In the genomic region with DNA sequence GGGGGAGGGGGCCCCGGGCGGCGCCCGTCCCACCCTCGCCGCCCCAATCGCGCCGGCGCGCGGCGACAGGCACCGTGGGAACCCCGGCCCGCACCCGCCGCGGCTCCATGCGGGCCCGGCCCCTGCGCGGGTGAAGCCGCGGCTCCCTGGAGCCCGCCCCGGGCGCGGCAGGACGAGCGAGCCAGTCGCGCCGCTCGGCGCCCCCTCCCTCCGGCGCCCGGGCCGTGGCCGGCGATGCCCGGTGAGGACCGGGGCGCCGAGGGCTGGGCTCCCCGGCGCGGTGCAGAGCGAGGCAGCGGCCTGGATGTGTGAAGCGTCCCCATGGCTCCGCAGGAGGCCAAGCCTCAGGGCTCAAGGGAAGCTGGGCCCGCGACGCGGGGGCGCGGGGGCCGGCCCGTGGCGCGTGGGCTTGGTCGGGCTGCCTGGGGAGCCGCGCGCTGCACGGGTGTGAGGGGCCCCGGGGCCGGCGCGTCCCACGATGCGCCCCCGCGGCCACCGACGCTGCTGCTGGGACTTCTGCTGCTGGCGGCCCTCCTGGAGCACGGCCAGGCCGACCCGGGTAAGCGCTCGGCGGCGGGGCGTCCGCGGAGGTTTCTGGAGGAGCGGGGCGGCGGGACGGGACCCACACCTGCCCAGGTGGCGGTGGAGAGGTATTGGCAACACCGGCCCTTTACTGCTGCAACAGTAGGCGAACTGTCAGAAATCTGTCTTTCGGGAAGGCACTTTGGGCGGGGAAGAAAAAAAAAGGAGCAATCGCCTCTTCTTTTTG, we compare ENCODE assay signal across 1 cellular context.
TF ChIP-seq lines count a peak whose summit lies in the region.

No MANE protein-coding gene starts in this region.

TF ChIP-seq in GM23338, 12 proteins besides CTCF, POLR2A, EP300 and RAD21 (continued from another document):
- TF ChIP-seq, protein P1, sequence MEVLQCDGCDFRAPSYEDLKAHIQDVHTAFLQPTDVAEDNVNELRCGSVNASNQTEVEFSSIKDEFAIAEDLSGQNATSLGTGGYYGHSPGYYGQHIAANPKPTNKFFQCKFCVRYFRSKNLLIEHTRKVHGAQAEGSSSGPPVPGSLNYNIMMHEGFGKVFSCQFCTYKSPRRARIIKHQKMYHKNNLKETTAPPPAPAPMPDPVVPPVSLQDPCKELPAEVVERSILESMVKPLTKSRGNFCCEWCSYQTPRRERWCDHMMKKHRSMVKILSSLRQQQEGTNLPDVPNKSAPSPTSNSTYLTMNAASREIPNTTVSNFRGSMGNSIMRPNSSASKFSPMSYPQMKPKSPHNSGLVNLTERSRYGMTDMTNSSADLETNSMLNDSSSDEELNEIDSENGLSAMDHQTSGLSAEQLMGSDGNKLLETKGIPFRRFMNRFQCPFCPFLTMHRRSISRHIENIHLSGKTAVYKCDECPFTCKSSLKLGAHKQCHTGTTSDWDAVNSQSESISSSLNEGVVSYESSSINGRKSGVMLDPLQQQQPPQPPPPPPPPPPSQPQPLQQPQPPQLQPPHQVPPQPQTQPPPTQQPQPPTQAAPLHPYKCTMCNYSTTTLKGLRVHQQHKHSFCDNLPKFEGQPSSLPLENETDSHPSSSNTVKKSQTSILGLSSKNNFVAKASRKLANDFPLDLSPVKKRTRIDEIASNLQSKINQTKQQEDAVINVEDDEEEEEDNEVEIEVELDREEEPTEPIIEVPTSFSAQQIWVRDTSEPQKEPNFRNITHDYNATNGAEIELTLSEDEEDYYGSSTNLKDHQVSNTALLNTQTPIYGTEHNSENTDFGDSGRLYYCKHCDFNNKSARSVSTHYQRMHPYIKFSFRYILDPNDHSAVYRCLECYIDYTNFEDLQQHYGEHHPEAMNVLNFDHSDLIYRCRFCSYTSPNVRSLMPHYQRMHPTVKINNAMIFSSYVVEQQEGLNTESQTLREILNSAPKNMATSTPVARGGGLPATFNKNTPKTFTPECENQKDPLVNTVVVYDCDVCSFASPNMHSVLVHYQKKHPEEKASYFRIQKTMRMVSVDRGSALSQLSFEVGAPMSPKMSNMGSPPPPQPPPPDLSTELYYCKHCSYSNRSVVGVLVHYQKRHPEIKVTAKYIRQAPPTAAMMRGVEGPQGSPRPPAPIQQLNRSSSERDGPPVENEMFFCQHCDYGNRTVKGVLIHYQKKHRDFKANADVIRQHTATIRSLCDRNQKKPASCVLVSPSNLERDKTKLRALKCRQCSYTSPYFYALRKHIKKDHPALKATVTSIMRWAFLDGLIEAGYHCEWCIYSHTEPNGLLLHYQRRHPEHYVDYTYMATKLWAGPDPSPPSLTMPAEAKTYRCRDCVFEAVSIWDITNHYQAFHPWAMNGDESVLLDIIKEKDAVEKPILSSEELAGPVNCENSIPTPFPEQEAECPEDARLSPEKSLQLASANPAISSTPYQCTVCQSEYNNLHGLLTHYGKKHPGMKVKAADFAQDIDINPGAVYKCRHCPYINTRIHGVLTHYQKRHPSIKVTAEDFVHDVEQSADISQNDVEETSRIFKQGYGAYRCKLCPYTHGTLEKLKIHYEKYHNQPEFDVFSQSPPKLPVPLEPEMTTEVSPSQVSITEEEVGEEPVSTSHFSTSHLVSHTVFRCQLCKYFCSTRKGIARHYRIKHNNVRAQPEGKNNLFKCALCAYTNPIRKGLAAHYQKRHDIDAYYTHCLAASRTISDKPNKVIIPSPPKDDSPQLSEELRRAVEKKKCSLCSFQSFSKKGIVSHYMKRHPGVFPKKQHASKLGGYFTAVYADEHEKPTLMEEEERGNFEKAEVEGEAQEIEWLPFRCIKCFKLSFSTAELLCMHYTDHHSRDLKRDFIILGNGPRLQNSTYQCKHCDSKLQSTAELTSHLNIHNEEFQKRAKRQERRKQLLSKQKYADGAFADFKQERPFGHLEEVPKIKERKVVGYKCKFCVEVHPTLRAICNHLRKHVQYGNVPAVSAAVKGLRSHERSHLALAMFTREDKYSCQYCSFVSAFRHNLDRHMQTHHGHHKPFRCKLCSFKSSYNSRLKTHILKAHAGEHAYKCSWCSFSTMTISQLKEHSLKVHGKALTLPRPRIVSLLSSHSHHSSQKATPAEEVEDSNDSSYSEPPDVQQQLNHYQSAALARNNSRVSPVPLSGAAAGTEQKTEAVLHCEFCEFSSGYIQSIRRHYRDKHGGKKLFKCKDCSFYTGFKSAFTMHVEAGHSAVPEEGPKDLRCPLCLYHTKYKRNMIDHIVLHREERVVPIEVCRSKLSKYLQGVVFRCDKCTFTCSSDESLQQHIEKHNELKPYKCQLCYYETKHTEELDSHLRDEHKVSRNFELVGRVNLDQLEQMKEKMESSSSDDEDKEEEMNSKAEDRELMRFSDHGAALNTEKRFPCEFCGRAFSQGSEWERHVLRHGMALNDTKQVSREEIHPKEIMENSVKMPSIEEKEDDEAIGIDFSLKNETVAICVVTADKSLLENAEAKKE (CRISPR knock-in tag; IDR thresholded peaks at IDR 0.05) = no peak
- TF ChIP-seq JUNB (IDR thresholded peaks at IDR 0.05; ENCODE audit: unreplicated experiment) = no peak
